24 cellular contexts compared by ENCODE assay signal in genomic region chr2:57107353-57107752, GRCh38.
"Had no signal": no experiment of that assay in that cellular context is flagged by ENCODE, and none has a peak within 500 bp of the region (broad histone marks: within the 10 kb centered on the region; RNA-seq: fewer than 3 reads in every experiment).

No MANE protein-coding gene starts in this region.

- H3K27me3 Mint-ChIP-seq: activated CD4-positive, alpha-beta T cell treated with anti-CD3 and anti-CD28 coated beads, Interleukin-2, amount 10 ng/mL, durations not matched to agents 7 days and 5 days; activated CD8-positive, alpha-beta T cell treated with anti-CD3 and anti-CD28 coated beads for 36 hours; activated naive CD8-positive, alpha-beta T cell treated with anti-CD3 and anti-CD28 coated beads, Interleukin-2, amount 10 ng/mL, durations not matched to agents 7 days and 5 days had no signal

- H3K36me3 Mint-ChIP-seq: activated naive CD8-positive, alpha-beta T cell treated with anti-CD3 and anti-CD28 coated beads, Interleukin-2, amount 10 ng/mL, durations not matched to agents 7 days and 5 days had no signal

- H3K9me3 ChIP-seq: Peyer's patch, SJCRH30 had no signal

- FAIRE-seq: astrocyte had no signal

- DNase-seq: activated CD4-positive, alpha-beta T cell treated with anti-CD3 and anti-CD28 coated beads, Interleukin-2, amount 10 ng/mL, durations not matched to agents 7 days and 5 days; activated CD4-positive, CD25-positive, alpha-beta regulatory T cell; activated CD8-positive, alpha-beta memory T cell treated with anti-CD3 and anti-CD28 coated beads, Interleukin-2, amount 50 U/mL, for 4 hours; activated CD8-positive, alpha-beta T cell treated with anti-CD3 and anti-CD28 coated beads for 36 hours; activated gamma-delta T cell treated with Interleukin-2 at 50 U/mL for 16 hours; activated naive CD4-positive, alpha-beta T cell treated with anti-CD3 and anti-CD28 coated beads, Interleukin-2, amount 50 U/mL, for 16 hours; activated naive CD8-positive, alpha-beta T cell treated with anti-CD3 and anti-CD28 coated beads, Interleukin-2, amount 10 ng/mL, durations not matched to agents 7 days and 5 days; activated T-cell treated with anti-CD3 and anti-CD28 coated beads, Interleukin-2, amount 50 U/mL, for 72 hours; brain microvascular endothelial cell; NCI-H1092; NCI-H1417; NCI-H1694 treated with DMSO at 0.1 percent for 48 hours; NCI-H2029 treated with DMSO at 0.1 percent for 48 hours; NCI-H510A treated with DMSO at 0.1 percent for 48 hours; Peyer's patch; Right ventricle myocardium superior; SJCRH30; SK-N-SH; T-helper 1 cell had no signal

- ATAC-seq: activated CD8-positive, alpha-beta T cell treated with anti-CD3 and anti-CD28 coated beads for 36 hours; activated T-cell treated with anti-CD3 and anti-CD28 coated beads, Interleukin-2, amount 50 U/mL, for 72 hours had no signal

- H3K4me3 ChIP-seq: cardiac muscle cell, Peyer's patch, SJCRH30 had no signal

- H3K27me3 ChIP-seq: brain microvascular endothelial cell, cardiac muscle cell, Peyer's patch, SJCRH30 had no signal

- H3K27ac ChIP-seq: brain microvascular endothelial cell, cardiac muscle cell, Peyer's patch, RWPE1, SJCRH30, VCaP had no signal

- H3K4me3 Mint-ChIP-seq: activated CD4-positive, alpha-beta T cell treated with anti-CD3 and anti-CD28 coated beads, Interleukin-2, amount 10 ng/mL, durations not matched to agents 7 days and 5 days; activated CD8-positive, alpha-beta T cell treated with anti-CD3 and anti-CD28 coated beads for 36 hours; activated naive CD8-positive, alpha-beta T cell treated with anti-CD3 and anti-CD28 coated beads, Interleukin-2, amount 10 ng/mL, durations not matched to agents 7 days and 5 days; activated T-cell treated with anti-CD3 and anti-CD28 coated beads, Interleukin-2, amount 50 U/mL, for 72 hours had no signal

- H3K4me1 Mint-ChIP-seq: activated CD4-positive, alpha-beta T cell treated with anti-CD3 and anti-CD28 coated beads, Interleukin-2, amount 10 ng/mL, durations not matched to agents 7 days and 5 days; activated naive CD8-positive, alpha-beta T cell treated with anti-CD3 and anti-CD28 coated beads, Interleukin-2, amount 10 ng/mL, durations not matched to agents 7 days and 5 days had no signal

- H3K27ac Mint-ChIP-seq: activated CD4-positive, alpha-beta T cell treated with anti-CD3 and anti-CD28 coated beads, Interleukin-2, amount 10 ng/mL, durations not matched to agents 7 days and 5 days; activated CD8-positive, alpha-beta T cell treated with anti-CD3 and anti-CD28 coated beads for 36 hours; activated naive CD8-positive, alpha-beta T cell treated with anti-CD3 and anti-CD28 coated beads, Interleukin-2, amount 10 ng/mL, durations not matched to agents 7 days and 5 days; activated T-cell treated with anti-CD3 and anti-CD28 coated beads, Interleukin-2, amount 50 U/mL, for 72 hours; activated T-helper 2 cell treated with anti-CD3 and anti-CD28 coated beads, Interferon-gamma antibody, Interleukin-2, Interleukin-4, amounts not matched to agents 10 μg/mL and 5 μg/mL and 100 μg/mL, durations not matched to agents 14 hours and 24 hours and 36 hours had no signal

- H3K4me1 ChIP-seq: Peyer's patch, SJCRH30 had no signal

- H3K36me3 ChIP-seq: brain microvascular endothelial cell, cardiac muscle cell, Peyer's patch, SJCRH30 had no signal
